ENCODE assay signal across 36 cellular contexts in genomic region chr4:18670034-18670433, GRCh38.
DNase-seq lines count a peak whose midpoint lies in the region; ATAC-seq, FAIRE-seq and TF ChIP-seq lines count a peak whose summit lies in the region.
"Had no signal": no experiment of that assay in that cellular context is flagged by ENCODE, and none has a peak within 500 bp of the region (broad histone marks: within the 10 kb centered on the region; RNA-seq: fewer than 3 reads in every experiment).

No MANE protein-coding gene starts in this region.

- H4K20me1 ChIP-seq in HepG2 (ENCODE audit: insufficient read depth, low read length), result no peaks in the 10 kb centered on the region
- H4K20me1 ChIP-seq: BLaER1; BLaER1 treated with 17β-estradiol and CSF1 and Interleukin-3, amounts not matched to agents 10 nM and 100 nM had no signal

- H3K27me3 Mint-ChIP-seq in activated CD4-positive, alpha-beta T cell treated with anti-CD3 and anti-CD28 coated beads, Interleukin-2, amount 10 ng/mL, durations not matched to agents 24 days and 14 days, result no peaks in the 10 kb centered on the region
- H3K27me3 Mint-ChIP-seq: B cell; CD4-positive, alpha-beta memory T cell; CD4-positive, alpha-beta T cell; CD4-positive, CD25-positive, alpha-beta regulatory T cell had no signal

- BruUV-seq in HepG2 (replicated peaks; lab: Mats Ljungman, UMichigan), result no TSS peak

- no peaks in the 10 kb centered on the region for H3K4me1 Mint-ChIP-seq in activated CD4-positive, alpha-beta T cell treated with anti-CD3 and anti-CD28 coated beads, Interleukin-2, amount 10 ng/mL, durations not matched to agents 24 days and 14 days
- H3K4me1 Mint-ChIP-seq: B cell; CD14-positive monocyte; CD4-positive, alpha-beta memory T cell; CD4-positive, CD25-positive, alpha-beta regulatory T cell; CD8-positive, alpha-beta memory T cell had no signal

- intact Hi-C loops in HepG2 (cut with micrococcal nuclease; ENCODE audit: unreplicated experiment) (no loop called here), right lobe of liver (cut with DNase I) (no loop called here)
- intact Hi-C loops in activated CD4-positive, alpha-beta T cell treated with anti-CD3 and anti-CD28 coated beads, Interleukin-2, amount 10 ng/mL, durations not matched to agents 24 days and 14 days (cut with micrococcal nuclease), result no loop called here

- no peaks in the 10 kb centered on the region for H3K36me3 Mint-ChIP-seq in activated CD4-positive, alpha-beta T cell treated with anti-CD3 and anti-CD28 coated beads, Interleukin-2, amount 10 ng/mL, durations not matched to agents 24 days and 14 days (ENCODE audit: low read depth)
- H3K36me3 Mint-ChIP-seq: CD14-positive monocyte; CD4-positive, alpha-beta memory T cell; CD4-positive, CD25-positive, alpha-beta regulatory T cell; CD8-positive, alpha-beta memory T cell; CD8-positive, alpha-beta T cell had no signal

- WGBS in HepG2 (ENCODE audit: low lambda C conversion rate), result 0% methylated on average over 1 of the region's 1 CpG
- WGBS in right lobe of liver (ENCODE audit: insufficient coverage, low coverage, low lambda C conversion rate, missing lambda C conversion rate), result 80% methylated on average over 1 of the region's 1 CpG

- H3K4me1 ChIP-seq in HepG2 (ENCODE audit: insufficient read depth, low read length), result no peaks in the 10 kb centered on the region
- H3K4me1 ChIP-seq in right lobe of liver, result no peaks in the 10 kb centered on the region
- H3K4me1 ChIP-seq: A549; BE2C; BLaER1; BLaER1 treated with 17β-estradiol and CSF1 and Interleukin-3, amounts not matched to agents 10 nM and 100 nM had no signal

- no peaks in the 10 kb centered on the region for H3K79me2 ChIP-seq in HepG2 (ENCODE audit: insufficient read depth, low read length)

- CTCF ChIA-PET in HepG2 (lab: Yijun Ruan, JAX; ENCODE audit: low intra/inter-chr PET ratio, low total read pairs), result no interaction called here

- TF ChIP-seq CTCF in HepG2 (CRISPR knock-in tag; IDR thresholded peaks at IDR 0.05) (no peak), right lobe of liver (IDR thresholded peaks at IDR 0.05) (no peak), D721Med (IDR thresholded peaks at IDR 0.05; ENCODE audit: insufficient read depth, missing control alignments) (no peak)

- H3K9ac ChIP-seq in HepG2 (ENCODE audit: insufficient read depth, low read depth, low read length), result no peak overlapping the region
- H3K9ac ChIP-seq: BLaER1; BLaER1 treated with 17β-estradiol and CSF1 and Interleukin-3, amounts not matched to agents 10 nM and 100 nM had no signal

- no peak overlapping the region for H3K27ac Mint-ChIP-seq in activated CD4-positive, alpha-beta T cell treated with anti-CD3 and anti-CD28 coated beads, Interleukin-2, amount 10 ng/mL, durations not matched to agents 24 days and 14 days
- H3K27ac Mint-ChIP-seq: B cell; CD14-positive monocyte; CD4-positive, alpha-beta memory T cell; CD4-positive, alpha-beta T cell; CD8-positive, alpha-beta T cell had no signal

- DNase-seq in NCI-H82 (lab: John Stamatoyannopoulos, UW), result peak; percentile 41
- DNase-seq in NCI-H82 treated with DMSO at 0.1 percent for 48 hours (lab: John Stamatoyannopoulos, UW; ENCODE audit: unreplicated experiment), result no peak
- no peak for DNase-seq in HepG2 (ENCODE audit: low spot score)
- DNase-seq in right lobe of liver, result no peak
- DNase-seq in D341Med (ENCODE audit: low spot score), result peak; percentile 30
- DNase-seq in D721Med (ENCODE audit: insufficient read length, low spot score), result no peak
- no peak for DNase-seq in activated CD4-positive, alpha-beta T cell treated with anti-CD3 and anti-CD28 coated beads, Interleukin-2, amount 10 ng/mL, durations not matched to agents 24 days and 14 days
- DNase-seq in GM19239 (ENCODE audit: insufficient read length, low spot score), result no peak
- DNase-seq: 8988T; ACHN; AML-193; BE2C; C1 segment of cervical spinal cord; Caco-2; Calu3; CD4-positive, alpha-beta memory T cell; CD4-positive, alpha-beta T cell; CD4-positive, CD25-positive, alpha-beta regulatory T cell; CD8-positive, alpha-beta memory T cell; CD8-positive, alpha-beta T cell; COR-L47; DMS 273 treated with DMSO at 0.1 percent for 48 hours; DMS153; DMS53; DMS79; DMS79 treated with DMSO at 0.1 percent for 48 hours; DND-41; EL had no signal

- H3K9me3 Mint-ChIP-seq in activated CD4-positive, alpha-beta T cell treated with anti-CD3 and anti-CD28 coated beads, Interleukin-2, amount 10 ng/mL, durations not matched to agents 24 days and 14 days, result no peaks in the 10 kb centered on the region
- H3K9me3 Mint-ChIP-seq: CD4-positive, alpha-beta T cell; CD8-positive, alpha-beta T cell had no signal

- FAIRE-seq in HepG2 (lab: Jason Lieb, UNC) (no peak), D721Med (lab: Jason Lieb, UNC) (peak; percentile 77), GM19239 (lab: Jason Lieb, UNC) (no peak)
- FAIRE-seq: A204.1, A549 had no signal

- no peak for TF ChIP-seq RAD21 in HepG2 (CRISPR knock-in tag; IDR thresholded peaks at IDR 0.05)

- no peak overlapping the region for H3K4me3 Mint-ChIP-seq in activated CD4-positive, alpha-beta T cell treated with anti-CD3 and anti-CD28 coated beads, Interleukin-2, amount 10 ng/mL, durations not matched to agents 24 days and 14 days
- H3K4me3 Mint-ChIP-seq: B cell; CD14-positive monocyte; CD4-positive, alpha-beta memory T cell; CD4-positive, alpha-beta T cell; CD4-positive, CD25-positive, alpha-beta regulatory T cell; CD8-positive, alpha-beta memory T cell; CD8-positive, alpha-beta T cell had no signal

- no peak for ATAC-seq in HepG2
- ATAC-seq in right lobe of liver, result no peak
- ATAC-seq: A549; CD8-positive, alpha-beta T cell had no signal

- no peak overlapping the region for H3K4me2 ChIP-seq in HepG2 (ENCODE audit: low read depth, low read length)
- H3K4me2 ChIP-seq: A549; BLaER1; BLaER1 treated with 17β-estradiol and CSF1 and Interleukin-3, amounts not matched to agents 10 nM and 100 nM had no signal

- H3K27me3 ChIP-seq in HepG2 (ENCODE audit: control insufficient read depth in 1 of 2, insufficient read depth in 2 of 2, low read length in 2 of 2), result no peaks in the 10 kb centered on the region
- no peaks in the 10 kb centered on the region for H3K27me3 ChIP-seq in right lobe of liver
- H3K27me3 ChIP-seq: BE2C; BLaER1; BLaER1 treated with 17β-estradiol and CSF1 and Interleukin-3, amounts not matched to agents 10 nM and 100 nM had no signal

- TF ChIP-seq POLR2A in HepG2 (IDR thresholded peaks at IDR 0.05; ENCODE audit: insufficient read depth in 1 of 2, low read depth in 2 of 2, low read length in 2 of 2), result no peak
- TF ChIP-seq POLR2A in right lobe of liver (IDR thresholded peaks at IDR 0.05), result no peak

- H3K27ac ChIP-seq in HepG2 (ENCODE audit: extremely low read length, insufficient read depth, low read length) (no peak overlapping the region), right lobe of liver (no peak overlapping the region)
- H3K27ac ChIP-seq: 22Rv1; A549; BLaER1; BLaER1 treated with 17β-estradiol and CSF1 and Interleukin-3, amounts not matched to agents 10 nM and 100 nM; C4-2B had no signal

- TF ChIP-seq EP300 in HepG2 (IDR thresholded peaks at IDR 0.05; ENCODE audit: low read depth in 2 of 2, low read length in 2 of 2), result no peak
- TF ChIP-seq EP300 in HepG2 (CRISPR knock-in tag; IDR thresholded peaks at IDR 0.05; ENCODE audit: borderline replicate concordance), result no peak

- POLR2A ChIA-PET in HepG2 (lab: Yijun Ruan, JAX), result no interaction called here

- H3K4me3 ChIP-seq in HepG2 (replicated peaks in 1 of 3; ENCODE audit: insufficient read depth in 1 of 3, low read depth in 2 of 3, low read length in 3 of 3), result no peak overlapping the region
- H3K4me3 ChIP-seq in right lobe of liver, result no peak overlapping the region
- H3K4me3 ChIP-seq: A549; BLaER1; BLaER1 treated with 17β-estradiol and CSF1 and Interleukin-3, amounts not matched to agents 10 nM and 100 nM had no signal

- no peak overlapping the region for H2AFZ ChIP-seq in HepG2 (ENCODE audit: low read length)

- in situ Hi-C loops in HepG2 (cut with HindIII; ENCODE audit: extremely low pct_ligation_motif_present, low pct_unique_long_range_greater_than_20kb), result no loop called here

- H3K9me3 ChIP-seq in HepG2 (ENCODE audit: low read length), result no peaks in the 10 kb centered on the region
- H3K9me3 ChIP-seq in right lobe of liver, result no peaks in the 10 kb centered on the region
- H3K9me3 ChIP-seq: A549; BE2C; BLaER1; BLaER1 treated with 17β-estradiol and CSF1 and Interleukin-3, amounts not matched to agents 10 nM and 100 nM; Caco-2 had no signal

- H3K36me3 ChIP-seq in HepG2 (replicated peaks in 1 of 2; ENCODE audit: control insufficient read depth in 1 of 2, insufficient read depth in 2 of 2, low read length in 2 of 2) (no peaks in the 10 kb centered on the region), right lobe of liver (no peaks in the 10 kb centered on the region)
- H3K36me3 ChIP-seq: BE2C; BLaER1; BLaER1 treated with 17β-estradiol and CSF1 and Interleukin-3, amounts not matched to agents 10 nM and 100 nM had no signal

TF ChIP-seq in HepG2, 621 proteins besides CTCF, POLR2A, EP300 and RAD21:
- TF ChIP-seq ZSCAN31 (CRISPR knock-in tag; IDR thresholded peaks at IDR 0.05; ENCODE audit: low read depth) (no peak), ZNF333 (CRISPR knock-in tag; IDR thresholded peaks at IDR 0.05; ENCODE audit: borderline replicate concordance) (no peak), MAFK (conservative IDR thresholded peaks at IDR 0.05 in 1 of 2, IDR thresholded peaks at IDR 0.05 in 1 of 2; ENCODE audit: low read length in 2 of 2) (peak; percentile 57 to 67), JUNB (CRISPR knock-in tag; IDR thresholded peaks at IDR 0.05; ENCODE audit: borderline replicate concordance) (no peak), MAFF (IDR thresholded peaks at IDR 0.05; ENCODE audit: low read depth, low read length) (peak; percentile 38; the same call in 1 of the 2 replicates), ZNF770 (CRISPR knock-in tag; IDR thresholded peaks at IDR 0.05) (no peak)

Comparison
In these comparisons a context has a peak if more than half of its experiments do, and no peak if none do; other contexts are left out.
1. DNase-seq: peak in NCI-H82 (single experiment) and D341Med (single experiment); none in NCI-H82 treated with DMSO at 0.1 percent for 48 hours (single experiment), HepG2 (single experiment), right lobe of liver (0 of 3), D721Med (single experiment), activated CD4-positive, alpha-beta T cell treated with anti-CD3 and anti-CD28 coated beads, Interleukin-2, amount 10 ng/mL, durations not matched to agents 24 days and 14 days (single experiment) and GM19239 (single experiment).